20 cellular contexts compared by ENCODE assay signal in the genomic region with DNA sequence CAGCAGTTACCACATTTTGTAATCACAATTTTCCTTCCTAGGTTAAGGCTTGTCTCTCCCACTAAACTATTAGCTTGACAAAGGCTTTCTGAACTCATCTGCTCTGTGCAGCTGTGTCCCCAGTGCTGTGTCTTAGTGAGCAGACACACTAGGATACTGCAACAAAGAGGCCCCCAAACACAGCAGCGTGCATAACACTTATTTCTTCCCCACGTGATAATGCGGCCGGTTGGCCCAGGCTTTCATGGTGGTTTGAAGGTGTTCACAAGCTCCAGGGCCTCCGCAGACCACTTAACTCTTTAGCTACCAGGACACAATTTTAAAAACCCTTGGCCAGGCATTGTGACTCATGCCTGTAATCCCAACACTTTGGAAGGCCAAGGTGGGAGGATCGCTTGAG. TPM values are rescaled to one million over a fixed set of nuclear protein-coding genes. Genes with fewer than 3 reads are reported as not detected.
DNase-seq lines count a peak whose midpoint lies in the region; ATAC-seq lines count a peak whose summit lies in the region.
"Had no signal": no experiment of that assay in that cellular context is flagged by ENCODE, and none has a peak within 500 bp of the region (broad histone marks: within the 10 kb centered on the region; RNA-seq: fewer than 3 reads in every experiment).

No MANE protein-coding gene starts in this region.

- H3K27me3 ChIP-seq in skeletal muscle tissue (ENCODE audit: control insufficient read depth in 3 of 3, insufficient read depth in 3 of 3, low read length in 3 of 3), result no peaks in the 10 kb centered on the region
- H3K27me3 ChIP-seq: upper lobe of right lung had no signal

- intact Hi-C loops in activated CD4-positive, alpha-beta T cell treated with anti-CD3 and anti-CD28 coated beads for 36 hours (cut with DNase I, micrococcal nuclease), result no loop called here

- no peak for ATAC-seq in activated CD4-positive, alpha-beta T cell treated with anti-CD3 and anti-CD28 coated beads for 36 hours
- ATAC-seq: mucosa of descending colon; stimulated activated naive B cell treated with anti-CD40 and anti-IgM and Interleukin-4, amounts not matched to agents 10 μg/mL and 1 μg/mL and 100 μg/mL, for 72 hours; upper lobe of right lung had no signal

- no peaks in the 10 kb centered on the region for H3K9me3 Mint-ChIP-seq in activated CD4-positive, alpha-beta T cell treated with anti-CD3 and anti-CD28 coated beads for 36 hours (ENCODE audit: low read depth)
- H3K9me3 Mint-ChIP-seq: stimulated activated naive B cell treated with anti-CD40 and anti-IgM and Interleukin-4, amounts not matched to agents 10 μg/mL and 1 μg/mL and 100 μg/mL, for 72 hours had no signal

- peaks cover 27 to 49% (median 33%) of the 10 kb centered on the region in 3 donors for H3K4me1 ChIP-seq in skeletal muscle tissue (ENCODE audit: control insufficient read depth in 3 of 3, insufficient read depth in 3 of 3, low read length in 3 of 3)

- peaks cover 2 to 4% (median 3%) of the 10 kb centered on the region in 3 donors for H3K36me3 ChIP-seq in skeletal muscle tissue (ENCODE audit: control insufficient read depth in 3 of 3, insufficient read depth in 3 of 3, low read length in 3 of 3)
- H3K36me3 ChIP-seq: upper lobe of right lung had no signal

- peak overlapping the region in 2 of 3 donors; percentile 18 to 60 for H3K9ac ChIP-seq in skeletal muscle tissue (ENCODE audit: low read depth in 1 of 3, low read length in 3 of 3)

- no peak overlapping the region for H3K4me3 ChIP-seq in skeletal muscle tissue (ENCODE audit: low read length in 3 of 3)
- H3K4me3 ChIP-seq: mucosa of descending colon, smooth muscle cell, upper lobe of right lung had no signal

- POLR2A ChIA-PET in activated CD4-positive, alpha-beta T cell treated with anti-CD3 and anti-CD28 coated beads for 36 hours (lab: Charles Lee), result interaction anchor here (0.5 kb wide), 1 partner anchor 127 kb away, joined by 3 read pairs; no protein-coding TSS in a partner anchor

- CTCF ChIA-PET in activated CD4-positive, alpha-beta T cell treated with anti-CD3 and anti-CD28 coated beads for 36 hours (lab: Charles Lee), result interaction anchor here (0.7 to 1.3 kb wide), 3 partner anchors 26 to 408 kb away, joined by 3 to 4 read pairs (median 3); no protein-coding TSS in a partner anchor

- no peaks in the 10 kb centered on the region for H3K9me3 ChIP-seq in skeletal muscle tissue (ENCODE audit: control insufficient read depth in 3 of 3, low read length in 3 of 3)
- H3K9me3 ChIP-seq: mucosa of descending colon, upper lobe of right lung had no signal

- H3K4me1 Mint-ChIP-seq in activated CD4-positive, alpha-beta T cell treated with anti-CD3 and anti-CD28 coated beads for 36 hours, result peaks cover 16% of the 10 kb centered on the region

- no peak overlapping the region for H3K4me3 Mint-ChIP-seq in activated CD4-positive, alpha-beta T cell treated with anti-CD3 and anti-CD28 coated beads for 36 hours
- H3K4me3 Mint-ChIP-seq: stimulated activated naive B cell treated with anti-CD40 and anti-IgM and Interleukin-4, amounts not matched to agents 10 μg/mL and 1 μg/mL and 100 μg/mL, for 72 hours had no signal

- peak; percentile 37 for DNase-seq in NCI-H510A treated with DMSO at 0.1 percent for 48 hours (lab: John Stamatoyannopoulos, UW)
- DNase-seq in NCI-H510A (lab: John Stamatoyannopoulos, UW), result no peak
- DNase-seq in medulla oblongata (ENCODE audit: extremely low spot score), result peak; percentile 76
- DNase-seq in activated CD4-positive, alpha-beta T cell treated with anti-CD3 and anti-CD28 coated beads for 36 hours, result no peak
- no peak for DNase-seq in HT-29 (ENCODE audit: low spot score)
- no peak for DNase-seq in effector CD8-positive, alpha-beta T cell (lab: John Stamatoyannopoulos, UW)
- DNase-seq: 8988T; activated CD4-positive, CD25-positive, alpha-beta regulatory T cell treated with anti-CD3 and anti-CD28 coated beads, Interleukin-2, amount 50 U/mL, for 72 hours; activated naive CD4-positive, alpha-beta T cell treated with anti-CD3 and anti-CD28 coated beads, Interleukin-2, amount 50 U/mL, for 16 hours; DND-41; KBM-7; mucosa of descending colon; Right ventricle myocardium superior; stimulated activated naive B cell treated with anti-CD40 and anti-IgM and Interleukin-4, amounts not matched to agents 10 μg/mL and 1 μg/mL and 100 μg/mL, for 72 hours; upper lobe of right lung had no signal

- no peaks in the 10 kb centered on the region for H3K27me3 Mint-ChIP-seq in activated CD4-positive, alpha-beta T cell treated with anti-CD3 and anti-CD28 coated beads for 36 hours

- no peak overlapping the region for H3K27ac Mint-ChIP-seq in activated CD4-positive, alpha-beta T cell treated with anti-CD3 and anti-CD28 coated beads for 36 hours
- H3K27ac Mint-ChIP-seq: stimulated activated naive B cell treated with anti-CD40 and anti-IgM and Interleukin-4, amounts not matched to agents 10 μg/mL and 1 μg/mL and 100 μg/mL, for 72 hours had no signal

- peak overlapping the region; percentile 87 for H3K27ac ChIP-seq in angular gyrus (ENCODE audit: low read depth, low read length)
- H3K27ac ChIP-seq in skeletal muscle tissue (ENCODE audit: low read depth, low read length), result no peak overlapping the region
- H3K27ac ChIP-seq: C4-2B, HL-60, upper lobe of right lung had no signal

- H3K36me3 Mint-ChIP-seq in activated CD4-positive, alpha-beta T cell treated with anti-CD3 and anti-CD28 coated beads for 36 hours (ENCODE audit: low read depth), result no peaks in the 10 kb centered on the region
- H3K36me3 Mint-ChIP-seq: stimulated activated naive B cell treated with anti-CD40 and anti-IgM and Interleukin-4, amounts not matched to agents 10 μg/mL and 1 μg/mL and 100 μg/mL, for 72 hours had no signal

RNA-seq across cellular contexts. Expression of a gene that starts 2.2 kb away (rescaled TPM):
- total RNA-seq in skeletal muscle tissue, result 8.9 TPM
- total RNA-seq in activated CD4-positive, alpha-beta T cell treated with anti-CD3 and anti-CD28 coated beads for 36 hours, result 1 to 10 TPM; 3.4 to 4.1 TPM
- total RNA-seq in HT-29 (2014; rRNA removed; shearing (Covaris generic)), result 10.5 and 10.6 TPM in 2 replicates

RNA-seq across cellular contexts. Expression of a gene that starts 57.8 kb away (rescaled TPM):
- 3.7 TPM for total RNA-seq in skeletal muscle tissue
- 100 to 1,000 TPM; 117 to 123 TPM for total RNA-seq in activated CD4-positive, alpha-beta T cell treated with anti-CD3 and anti-CD28 coated beads for 36 hours
- total RNA-seq in HT-29 (2014; rRNA removed; shearing (Covaris generic)), result 75.3 and 77.2 TPM in 2 replicates

Comparison
In these comparisons a context has a peak if more than half of its experiments do, and no peak if none do; other contexts are left out.
1. DNase-seq: peak in NCI-H510A treated with DMSO at 0.1 percent for 48 hours (single experiment) and medulla oblongata (single experiment); none in NCI-H510A (single experiment), activated CD4-positive, alpha-beta T cell treated with anti-CD3 and anti-CD28 coated beads for 36 hours (single experiment), HT-29 (single experiment) and effector CD8-positive, alpha-beta T cell (single experiment).
2. RNA of a gene that starts 57.8 kb away (total RNA-seq): 117 to 123 TPM in activated CD4-positive, alpha-beta T cell treated with anti-CD3 and anti-CD28 coated beads for 36 hours and 75.3 to 77.2 TPM in HT-29; 3.7 TPM in skeletal muscle tissue (single experiment); every median in the first group is over 10 times any median in the second.